ENCODE assay signal across 12 cellular contexts in the genomic region with DNA sequence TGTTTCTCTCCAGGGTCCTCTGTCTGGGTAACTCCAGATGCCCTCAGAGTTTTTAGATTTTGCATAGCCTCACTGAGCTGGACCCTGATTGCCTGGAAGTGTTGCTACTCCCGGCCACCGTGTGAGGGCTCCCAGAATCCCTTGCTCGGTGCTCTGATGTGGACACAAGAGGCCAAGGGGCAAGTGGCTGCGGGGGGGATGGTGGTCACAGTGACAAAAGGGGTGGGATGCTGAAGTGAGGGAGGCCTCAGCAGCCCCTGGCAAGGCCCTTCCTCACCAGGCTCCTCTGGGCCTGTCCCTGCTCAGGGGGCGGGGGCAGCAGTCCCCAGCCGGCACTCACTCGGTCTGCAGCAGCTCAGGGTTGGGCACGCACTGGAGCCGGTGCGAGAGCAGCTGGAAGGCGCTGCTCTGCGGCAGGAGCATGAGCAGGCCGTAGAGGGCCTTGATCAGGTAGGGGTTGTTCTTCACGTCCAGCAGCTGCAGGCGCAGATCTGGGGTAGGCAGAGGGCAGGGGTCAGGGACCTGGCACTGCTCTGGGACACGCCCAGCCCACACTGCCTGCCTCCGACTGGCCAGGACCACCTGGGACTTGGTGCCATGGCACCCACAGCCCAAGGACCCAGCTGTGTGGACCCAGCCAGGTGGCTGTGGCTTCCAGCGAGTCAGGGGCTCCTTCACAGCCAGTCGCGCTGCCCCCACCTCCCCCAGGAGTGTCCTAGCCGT. TPM values are rescaled to one million over a fixed set of nuclear protein-coding genes. Genes with fewer than 3 reads are reported as not detected.
DNase-seq lines count a peak whose midpoint lies in the region; ATAC-seq and TF ChIP-seq lines count a peak whose summit lies in the region.
"Had no signal": no experiment of that assay in that cellular context is flagged by ENCODE, and none has a peak within 500 bp of the region (broad histone marks: within the 10 kb centered on the region; RNA-seq: fewer than 3 reads in every experiment).

No MANE protein-coding gene starts in this region.

- WGBS in right lobe of liver (ENCODE audit: insufficient coverage, low coverage, low lambda C conversion rate, missing lambda C conversion rate): 80% methylated on average over 2 of the region's 21 CpGs
- WGBS in mesendoderm (ENCODE audit: extremely low coverage, insufficient coverage, low lambda C conversion rate): no CpG with 5 or more reads among the region's 21 CpGs

- POLR2A ChIA-PET in activated CD4-positive, alpha-beta T cell treated with anti-CD3 and anti-CD28 coated beads for 36 hours (lab: Charles Lee): interaction anchor here (0.6 kb wide), 1 partner anchor 171 kb away, joined by 4 read pairs; no protein-coding TSS in a partner anchor

- H3K4me1 Mint-ChIP-seq in brain: peaks cover 100% of the 10 kb centered on the region
- peaks cover 27% of the 10 kb centered on the region for H3K4me1 Mint-ChIP-seq in activated CD4-positive, alpha-beta T cell treated with anti-CD3 and anti-CD28 coated beads for 36 hours

- H3K4me3 ChIP-seq in HUES48 (ENCODE audit: low read depth, low read length) (no peak overlapping the region), right lobe of liver (no peak overlapping the region), skeletal muscle tissue (ENCODE audit: low read length in 3 of 3) (peak overlapping the region in 2 of 3 donors; percentile 40 to 41), mesendoderm (ENCODE audit: low read length) (no peak overlapping the region)

- H3K4me3 Mint-ChIP-seq in brain: peak overlapping the region; percentile 64 to 70 (median 69)
- H3K4me3 Mint-ChIP-seq in activated CD4-positive, alpha-beta T cell treated with anti-CD3 and anti-CD28 coated beads for 36 hours: no peak overlapping the region

- no peaks in the 10 kb centered on the region for H3K36me3 Mint-ChIP-seq in brain
- H3K36me3 Mint-ChIP-seq in activated CD4-positive, alpha-beta T cell treated with anti-CD3 and anti-CD28 coated beads for 36 hours (ENCODE audit: low read depth): peaks cover 6% of the 10 kb centered on the region

- DNase-seq in right lobe of liver: no peak
- DNase-seq in mesendoderm: no peak
- DNase-seq in activated CD4-positive, alpha-beta T cell treated with anti-CD3 and anti-CD28 coated beads for 36 hours: no peak
- no peak for DNase-seq in GM13977 (ENCODE audit: low spot score)
- DNase-seq: NCI-H774; stimulated activated CD4-positive, alpha-beta T cell treated with anti-CD3 and anti-CD28 coated beads, Interleukin-2, amount 100 ng/mL, for 48 hours; T-helper 9 cell had no signal

- H3K4me1 ChIP-seq in HUES48 (ENCODE audit: control insufficient read depth, insufficient read depth, low read length): peaks cover 34% of the 10 kb centered on the region
- peaks cover 0 to 9% (median 5%) of the 10 kb centered on the region in 4 donors for H3K4me1 ChIP-seq in right lobe of liver
- peaks cover 95 to 100% (median 99%) of the 10 kb centered on the region in 3 donors for H3K4me1 ChIP-seq in skeletal muscle tissue (ENCODE audit: control insufficient read depth in 3 of 3, insufficient read depth in 3 of 3, low read length in 3 of 3)
- H3K4me1 ChIP-seq in mesendoderm (ENCODE audit: control insufficient read depth, low read depth, low read length): peaks cover 6% of the 10 kb centered on the region

- H3K27me3 Mint-ChIP-seq in brain: no peaks in the 10 kb centered on the region
- no peaks in the 10 kb centered on the region for H3K27me3 Mint-ChIP-seq in activated CD4-positive, alpha-beta T cell treated with anti-CD3 and anti-CD28 coated beads for 36 hours

- H3K27ac ChIP-seq in HUES48 (ENCODE audit: low read depth, low read length) (peak overlapping the region; percentile 9), right lobe of liver (peak overlapping the region in 2 of 3 donors; percentile 53 to 57), skeletal muscle tissue (ENCODE audit: low read depth, low read length) (peak overlapping the region; percentile 96), mesendoderm (ENCODE audit: low read depth, low read length) (no peak overlapping the region)

- no peak overlapping the region for H3K4me2 ChIP-seq in mesendoderm (ENCODE audit: low read length)

- in situ Hi-C loops in GM13977 (cut with MboI; ENCODE audit: low pct_unique_long_range_greater_than_20kb, low sequenced_read_pairs, unreplicated experiment): no loop called here

- H3K36me3 ChIP-seq in HUES48 (ENCODE audit: control insufficient read depth, insufficient read depth, low read length) (0 out of 2 replicates have a peak, but pooled peaks cover 2% of the 10 kb centered on the region), right lobe of liver (no peaks in the 10 kb centered on the region), skeletal muscle tissue (ENCODE audit: control insufficient read depth in 3 of 3, insufficient read depth in 3 of 3, low read length in 3 of 3) (no peaks in the 10 kb centered on the region), mesendoderm (ENCODE audit: control insufficient read depth, insufficient read depth, low read length) (no peaks in the 10 kb centered on the region)

- H3K27ac Mint-ChIP-seq in brain: peak overlapping the region; percentile 96 to 100 (median 99)
- H3K27ac Mint-ChIP-seq in activated CD4-positive, alpha-beta T cell treated with anti-CD3 and anti-CD28 coated beads for 36 hours: no peak overlapping the region

- ATAC-seq in right lobe of liver (peak in 2 of 4 donors; percentile 15 to 20), HG03196 (IDR thresholded peaks at IDR 0.05; ENCODE audit: unreplicated experiment) (no peak)
- ATAC-seq in activated CD4-positive, alpha-beta T cell treated with anti-CD3 and anti-CD28 coated beads for 36 hours: no peak

- no peaks in the 10 kb centered on the region for H3K27me3 ChIP-seq in HUES48 (ENCODE audit: control insufficient read depth, insufficient read depth, low read length)
- H3K27me3 ChIP-seq in right lobe of liver: no peaks in the 10 kb centered on the region
- H3K27me3 ChIP-seq in skeletal muscle tissue (ENCODE audit: control insufficient read depth in 3 of 3, insufficient read depth in 3 of 3, low read length in 3 of 3): no peaks in the 10 kb centered on the region
- H3K27me3 ChIP-seq in mesendoderm (ENCODE audit: insufficient read depth, low read length, poor library complexity): no peaks in the 10 kb centered on the region

- H2AK5ac ChIP-seq in mesendoderm (ENCODE audit: low read length): no peak overlapping the region

- H3K9me3 ChIP-seq in HUES48 (ENCODE audit: control insufficient read depth, insufficient read depth, low read length): no peaks in the 10 kb centered on the region
- no peaks in the 10 kb centered on the region for H3K9me3 ChIP-seq in right lobe of liver
- H3K9me3 ChIP-seq in skeletal muscle tissue (ENCODE audit: control insufficient read depth in 3 of 3, low read length in 3 of 3): no peaks in the 10 kb centered on the region

- H3K23ac ChIP-seq in mesendoderm (ENCODE audit: low read length): no peak overlapping the region

- H2BK120ac ChIP-seq in mesendoderm (ENCODE audit: low read depth, low read length): no peak overlapping the region

- H4K5ac ChIP-seq in mesendoderm (ENCODE audit: low read length): no peak overlapping the region

- H3K4ac ChIP-seq in mesendoderm (ENCODE audit: low read depth, low read length): no peak overlapping the region

- no peak for TF ChIP-seq POLR2A in right lobe of liver (IDR thresholded peaks at IDR 0.05)

- H3K79me1 ChIP-seq in mesendoderm (ENCODE audit: low read length): no peaks in the 10 kb centered on the region

- no peak overlapping the region for H3K56ac ChIP-seq in mesendoderm (ENCODE audit: low read length)

- no peak overlapping the region for H3K18ac ChIP-seq in mesendoderm (ENCODE audit: low read length)

- no peak overlapping the region for H2BK5ac ChIP-seq in mesendoderm (ENCODE audit: low read length)

- CTCF ChIA-PET in activated CD4-positive, alpha-beta T cell treated with anti-CD3 and anti-CD28 coated beads for 36 hours (lab: Charles Lee): no interaction called here

- peaks cover 0 to 1% (median 0%) of the 10 kb centered on the region in 5 experiments for H3K9me3 Mint-ChIP-seq in brain
- no peaks in the 10 kb centered on the region for H3K9me3 Mint-ChIP-seq in activated CD4-positive, alpha-beta T cell treated with anti-CD3 and anti-CD28 coated beads for 36 hours (ENCODE audit: low read depth)

- H3K9ac ChIP-seq in HUES48 (ENCODE audit: low read depth, low read length): no peak overlapping the region
- peak overlapping the region; percentile 56 to 82 (median 70) for H3K9ac ChIP-seq in skeletal muscle tissue (ENCODE audit: low read depth in 1 of 3, low read length in 3 of 3)
- no peak overlapping the region for H3K9ac ChIP-seq in mesendoderm (ENCODE audit: low read length)

- intact Hi-C loops in right lobe of liver (cut with DNase I): no loop called here
- intact Hi-C loops in activated CD4-positive, alpha-beta T cell treated with anti-CD3 and anti-CD28 coated beads for 36 hours (cut with DNase I, micrococcal nuclease): no loop called here

- H3K79me2 ChIP-seq in mesendoderm (ENCODE audit: control insufficient read depth, insufficient read depth, low read length): no peaks in the 10 kb centered on the region

- H4K8ac ChIP-seq in mesendoderm (ENCODE audit: low read depth, low read length): no peak overlapping the region

- no peak overlapping the region for H2BK15ac ChIP-seq in mesendoderm (replicated peaks; ENCODE audit: low read depth)

- TF ChIP-seq CTCF in brain (conservative IDR thresholded peaks at IDR 0.05): no peak
- no peak for TF ChIP-seq CTCF in right lobe of liver (IDR thresholded peaks at IDR 0.05)
- no peak for TF ChIP-seq CTCF in GM13977 (IDR thresholded peaks at IDR 0.05; ENCODE audit: extremely low read depth, insufficient read depth, missing control alignments)

RNA-seq across cellular contexts. Expression of a gene that starts 6.8 kb away (rescaled TPM):
- 231 TPM for polyA plus RNA-seq in brain (ENCODE audit: insufficient read depth, low read depth, low replicate concordance)
- total RNA-seq in right lobe of liver (100 to 1,000 TPM in 2 of 6 experiments, 10 to 100 TPM in 4; 28.5 to 117 (median 80.2) TPM), skeletal muscle tissue (18.8 TPM)
- 43.1 TPM for polyA plus RNA-seq in mesendoderm (2013, experiment 1 of 2)
- polyA plus RNA-seq in mesendoderm (2013, experiment 2 of 2): 46.9 TPM
- total RNA-seq in activated CD4-positive, alpha-beta T cell treated with anti-CD3 and anti-CD28 coated beads for 36 hours: 1 to 10 TPM; 1.6 to 3.5 TPM

RNA-seq across cellular contexts. Expression of a gene that starts 46.3 kb away (rescaled TPM):
- 6.7 TPM for polyA plus RNA-seq in brain (ENCODE audit: insufficient read depth, low read depth, low replicate concordance)
- total RNA-seq in right lobe of liver (1 to 10 TPM in 1 of 6 experiments, under 1 TPM in 5; 0.27 to 1.1 (median 0.49) TPM), skeletal muscle tissue (6.8 TPM)
- 4.1 TPM for polyA plus RNA-seq in mesendoderm (2013, experiment 1 of 2)
- polyA plus RNA-seq in mesendoderm (2013, experiment 2 of 2): 4.1 TPM
- total RNA-seq in activated CD4-positive, alpha-beta T cell treated with anti-CD3 and anti-CD28 coated beads for 36 hours: not detected
- total RNA-seq: H4 had no signal

Comparison
In these comparisons a context has a peak if more than half of its experiments do, and no peak if none do; other contexts are left out.
1. H3K4me3 ChIP-seq: peak in skeletal muscle tissue (2 of 3); none in HUES48 (single experiment), right lobe of liver (0 of 3) and mesendoderm (single experiment).
2. H3K9ac ChIP-seq: peak in skeletal muscle tissue (3 of 3); none in HUES48 (single experiment) and mesendoderm (single experiment).